1 cellular context compared by ENCODE assay signal in genomic region chr17:82592751-82593589, GRCh38.
TF ChIP-seq lines count a peak whose summit lies in the region.

No MANE protein-coding gene starts in this region.

TF ChIP-seq in HEK293, 187 proteins besides CTCF, POLR2A, EP300 and RAD21 (continued from another document):
- TF ChIP-seq, protein P1, sequence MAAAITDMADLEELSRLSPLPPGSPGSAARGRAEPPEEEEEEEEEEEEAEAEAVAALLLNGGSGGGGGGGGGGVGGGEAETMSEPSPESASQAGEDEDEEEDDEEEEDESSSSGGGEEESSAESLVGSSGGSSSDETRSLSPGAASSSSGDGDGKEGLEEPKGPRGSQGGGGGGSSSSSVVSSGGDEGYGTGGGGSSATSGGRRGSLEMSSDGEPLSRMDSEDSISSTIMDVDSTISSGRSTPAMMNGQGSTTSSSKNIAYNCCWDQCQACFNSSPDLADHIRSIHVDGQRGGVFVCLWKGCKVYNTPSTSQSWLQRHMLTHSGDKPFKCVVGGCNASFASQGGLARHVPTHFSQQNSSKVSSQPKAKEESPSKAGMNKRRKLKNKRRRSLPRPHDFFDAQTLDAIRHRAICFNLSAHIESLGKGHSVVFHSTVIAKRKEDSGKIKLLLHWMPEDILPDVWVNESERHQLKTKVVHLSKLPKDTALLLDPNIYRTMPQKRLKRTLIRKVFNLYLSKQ (tag by site-specific recombination; IDR thresholded peaks at IDR 0.05; ENCODE audit: borderline replicate concordance) = no peak
- TF ChIP-seq ZNF677 (tag by site-specific recombination; IDR thresholded peaks at IDR 0.05) (no peak), ZNF521 (tag by site-specific recombination; IDR thresholded peaks at IDR 0.05) (no peak), ZNF266 (tag by site-specific recombination; IDR thresholded peaks at IDR 0.05; ENCODE audit: low read depth) (no peak), KLF9 (tag by site-specific recombination; IDR thresholded peaks at IDR 0.05; ENCODE audit: low read depth) (no peak), MYNN (tag by site-specific recombination; IDR thresholded peaks at IDR 0.05; ENCODE audit: borderline replicate concordance) (peak; percentile 100), ZNF660 (tag by site-specific recombination; IDR thresholded peaks at IDR 0.05) (no peak), ZNF629 (tag by site-specific recombination; IDR thresholded peaks at IDR 0.05) (0 out of 2 replicates have a peak, but pooled peaks have one; percentile 17), ZNF37A (tag by site-specific recombination; IDR thresholded peaks at IDR 0.05) (no peak), ZNF645 (tag by site-specific recombination; IDR thresholded peaks at IDR 0.05) (no peak), ZNF449 (tag by site-specific recombination; IDR thresholded peaks at IDR 0.05) (no peak), ZNF423 (tag by site-specific recombination; IDR thresholded peaks at IDR 0.05) (no peak), ZBTB17 (tag by site-specific recombination; IDR thresholded peaks at IDR 0.05) (no peak), PRDM4 (tag by site-specific recombination; IDR thresholded peaks at IDR 0.05) (0 out of 2 replicates have a peak, but pooled peaks have one; percentile 11), ZNF621 (tag by site-specific recombination; IDR thresholded peaks at IDR 0.05) (no peak), ZIC2 (tag by site-specific recombination; IDR thresholded peaks at IDR 0.05) (no peak), ZNF843 (tag by site-specific recombination; IDR thresholded peaks at IDR 0.05) (no peak), GFI1B (tag by site-specific recombination; IDR thresholded peaks at IDR 0.05) (no peak), ZNF561 (tag by site-specific recombination; IDR thresholded peaks at IDR 0.05; ENCODE audit: borderline replicate concordance) (0 out of 2 replicates have a peak, but pooled peaks have one; percentile 66), KLF8 (tag by site-specific recombination; IDR thresholded peaks at IDR 0.05) (peak; percentile 32; the same call in 1 of the 2 replicates)
- TF ChIP-seq, protein P2, sequence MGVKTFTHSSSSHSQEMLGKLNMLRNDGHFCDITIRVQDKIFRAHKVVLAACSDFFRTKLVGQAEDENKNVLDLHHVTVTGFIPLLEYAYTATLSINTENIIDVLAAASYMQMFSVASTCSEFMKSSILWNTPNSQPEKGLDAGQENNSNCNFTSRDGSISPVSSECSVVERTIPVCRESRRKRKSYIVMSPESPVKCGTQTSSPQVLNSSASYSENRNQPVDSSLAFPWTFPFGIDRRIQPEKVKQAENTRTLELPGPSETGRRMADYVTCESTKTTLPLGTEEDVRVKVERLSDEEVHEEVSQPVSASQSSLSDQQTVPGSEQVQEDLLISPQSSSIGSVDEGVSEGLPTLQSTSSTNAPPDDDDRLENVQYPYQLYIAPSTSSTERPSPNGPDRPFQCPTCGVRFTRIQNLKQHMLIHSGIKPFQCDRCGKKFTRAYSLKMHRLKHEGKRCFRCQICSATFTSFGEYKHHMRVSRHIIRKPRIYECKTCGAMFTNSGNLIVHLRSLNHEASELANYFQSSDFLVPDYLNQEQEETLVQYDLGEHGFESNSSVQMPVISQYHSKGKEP (tag by site-specific recombination; IDR thresholded peaks at IDR 0.05) = no peak
TF ChIP-seq in HEK293: peak in this region for 12.
